Comparison of ENCODE assay signal across 5 cellular contexts in the genomic region with DNA sequence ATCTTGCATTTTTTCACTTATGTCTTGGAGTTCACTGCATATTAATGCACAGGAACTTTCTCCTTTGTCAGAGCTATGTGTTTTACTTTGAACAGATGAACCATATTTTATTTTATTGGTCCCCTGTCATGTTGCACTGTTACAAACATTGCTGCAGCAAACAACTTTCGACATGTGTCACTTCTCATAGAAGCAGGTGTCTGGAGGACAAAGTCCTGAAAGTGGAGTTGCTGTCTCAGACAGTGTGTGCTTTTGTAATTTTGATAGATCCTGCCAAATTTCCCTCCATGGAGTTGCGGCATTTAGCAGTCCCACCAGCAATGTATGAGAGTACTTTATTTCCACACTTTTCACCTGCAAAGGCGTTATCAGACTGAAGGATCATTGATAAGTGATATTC. TPM values are rescaled to one million over a fixed set of nuclear protein-coding genes. Genes with fewer than 3 reads are reported as not detected.
A peak's percentile ranks its signal among the peaks of the same experiment; 100 is the strongest.
DNase-seq lines count a peak whose midpoint lies in the region; ATAC-seq, FAIRE-seq and TF ChIP-seq lines count a peak whose summit lies in the region.
"Not testable (repeated sequence)": the region's sequence is repeated elsewhere in the genome, so short reads cannot be mapped to it uniquely, and the experiment has no call there.

No MANE protein-coding gene starts in this region.

- POLR2A ChIA-PET in A549 (lab: Yijun Ruan, JAX); Panc1 (lab: Charles Lee); HepG2 (lab: Yijun Ruan, JAX): not testable (repeated sequence)

- not testable (repeated sequence) for H3K9ac ChIP-seq in HepG2 (ENCODE audit: insufficient read depth, low read depth, low read length)

- H3K4me3 ChIP-seq in A549; Panc1 (ENCODE audit: low read depth in 2 of 2, low read length in 2 of 2); HepG2 (replicated peaks in 1 of 3; ENCODE audit: insufficient read depth in 1 of 3, low read depth in 2 of 3, low read length in 3 of 3); right lobe of liver: not testable (repeated sequence)

- not testable (repeated sequence) for H3K9me3 ChIP-seq in A549; Panc1 (ENCODE audit: control insufficient read depth, insufficient read depth, low read depth, low read length); HepG2 (ENCODE audit: low read length); right lobe of liver

- not testable (repeated sequence) for ATAC-seq in A549, Panc1, HepG2
- ATAC-seq in left colon (peak; percentile 60), right lobe of liver (peak; percentile 90 to 93 (median 92))

- 89% methylated on average over 1 of the region's 3 CpGs for WGBS in A549 (ENCODE audit: missing lambda C conversion rate)
- WGBS in HepG2 (ENCODE audit: low lambda C conversion rate): 86% methylated on average over 1 of the region's 3 CpGs
- WGBS in right lobe of liver (ENCODE audit: insufficient coverage, low coverage, low lambda C conversion rate, missing lambda C conversion rate): 56% methylated on average over 1 of the region's 3 CpGs

- CTCF ChIA-PET in A549 (lab: Yijun Ruan, JAX); Panc1 (lab: Charles Lee); HepG2 (lab: Yijun Ruan, JAX; ENCODE audit: low intra/inter-chr PET ratio, low total read pairs): not testable (repeated sequence)

- intact Hi-C loops in Panc1 (cut with micrococcal nuclease; ENCODE audit: unreplicated experiment); left colon (cut with DNase I, micrococcal nuclease); HepG2 (cut with micrococcal nuclease; ENCODE audit: unreplicated experiment); right lobe of liver (cut with DNase I): not testable (repeated sequence)

- FAIRE-seq in A549 (lab: Jason Lieb, UNC): peak; percentile 32
- peak; percentile 80 for FAIRE-seq in HepG2 (lab: Jason Lieb, UNC)

- not testable (repeated sequence) for H4K20me1 ChIP-seq in HepG2 (ENCODE audit: insufficient read depth, low read length)

- TF ChIP-seq CTCF in A549 (IDR thresholded peaks at IDR 0.05); Panc1 (IDR thresholded peaks at IDR 0.05); HepG2 (CRISPR knock-in tag; IDR thresholded peaks at IDR 0.05); right lobe of liver (IDR thresholded peaks at IDR 0.05): not testable (repeated sequence)

- not testable (repeated sequence) for H3K27me3 ChIP-seq in Panc1 (ENCODE audit: control insufficient read depth, insufficient read depth, low read length); HepG2 (ENCODE audit: control insufficient read depth in 1 of 2, insufficient read depth in 2 of 2, low read length in 2 of 2); right lobe of liver

- TSS peak; percentile 4 for BruUV-seq in Panc1 (replicated peaks; lab: Mats Ljungman, UMichigan)
- BruUV-seq in HepG2 (replicated peaks; lab: Mats Ljungman, UMichigan): not testable (repeated sequence)

- not testable (repeated sequence) for H3K4me2 ChIP-seq in A549; HepG2 (ENCODE audit: low read depth, low read length)

- H3K4me1 ChIP-seq in A549; Panc1 (ENCODE audit: control insufficient read depth, insufficient read depth, low read length); HepG2 (ENCODE audit: insufficient read depth, low read length): not testable (repeated sequence)
- H3K4me1 ChIP-seq in right lobe of liver: peaks cover 0 to 13% (median 5%) of the 10 kb centered on the region in 4 donors

- H3K36me3 ChIP-seq in Panc1 (ENCODE audit: control insufficient read depth, insufficient read depth, low read length): not testable (repeated sequence)
- H3K36me3 ChIP-seq in HepG2 (replicated peaks in 1 of 2; ENCODE audit: control insufficient read depth in 1 of 2, insufficient read depth in 2 of 2, low read length in 2 of 2): peaks cover 6 to 47% of the 10 kb centered on the region in 2 experiments; a peak in 4 of 5 replicates
- peaks cover 0 to 64% (median 35%) of the 10 kb centered on the region in 4 donors for H3K36me3 ChIP-seq in right lobe of liver

- not testable (repeated sequence) for TF ChIP-seq POLR2A in A549 (IDR thresholded peaks at IDR 0.05; ENCODE audit: low read length); HepG2 (IDR thresholded peaks at IDR 0.05; ENCODE audit: insufficient read depth in 1 of 2, low read depth in 2 of 2, low read length in 2 of 2); right lobe of liver (IDR thresholded peaks at IDR 0.05)

- not testable (repeated sequence) for TF ChIP-seq RAD21 in A549 (conservative IDR thresholded peaks at IDR 0.05 in 1 of 2, IDR thresholded peaks at IDR 0.05 in 1 of 2); HepG2 (CRISPR knock-in tag; IDR thresholded peaks at IDR 0.05)

- in situ Hi-C loops in Panc1 (cut with HindIII; ENCODE audit: low pct_unique_long_range_greater_than_20kb, low sequenced_read_pairs); HepG2 (cut with HindIII; ENCODE audit: extremely low pct_ligation_motif_present, low pct_unique_long_range_greater_than_20kb): not testable (repeated sequence)

- not testable (repeated sequence) for DNase-seq in A549 (ENCODE audit: low read depth in 1 of 2, low spot score in 1 of 2); Panc1 (ENCODE audit: low read depth, low spot score); left colon; HepG2 (ENCODE audit: low spot score); right lobe of liver

- not testable (repeated sequence) for H3K79me2 ChIP-seq in HepG2 (ENCODE audit: insufficient read depth, low read length)

- not testable (repeated sequence) for TF ChIP-seq EP300 in A549 (IDR thresholded peaks at IDR 0.05); HepG2 (IDR thresholded peaks at IDR 0.05; ENCODE audit: low read depth in 2 of 2, low read length in 2 of 2); HepG2 (CRISPR knock-in tag; IDR thresholded peaks at IDR 0.05; ENCODE audit: borderline replicate concordance)

- not testable (repeated sequence) for H2AFZ ChIP-seq in HepG2 (ENCODE audit: low read length)

- not testable (repeated sequence) for H3K27ac ChIP-seq in A549; Panc1 (ENCODE audit: low read length); HepG2 (ENCODE audit: extremely low read length, insufficient read depth, low read length)
- peak overlapping the region in 1 of 3 donors; percentile 33 for H3K27ac ChIP-seq in right lobe of liver

RNA-seq across cellular contexts. Expression of a gene that starts 27.6 kb away (rescaled TPM):
- polyA plus RNA-seq in A549 (2011; rRNA removed) (73.9 and 97.2 TPM in 2 replicates), A549 (2017; fragmentation: RNase III; extraction: RNeasy Plus Mini Kit Qiagen cat#74134 plus additional on column Dnase treatment) (71.4 to 78.2 TPM (median 71.7 TPM) in 3 replicates), HepG2 (2011; rRNA removed) (123 and 133 TPM in 2 replicates)
- 34.3 and 40.0 TPM in 2 replicates for polyA plus RNA-seq in A549 (2012; cell fraction: cytosol; rRNA removed)
- 31.9 and 52.8 TPM in 2 replicates for polyA plus RNA-seq in A549 (2012; cell fraction: nucleus; rRNA removed)
- 82.8 and 95.5 TPM in 2 replicates for polyA minus RNA-seq in A549 (2011; rRNA and poly(A)+ RNA removed)
- total RNA-seq in Panc1 (2021; ENCODE audit: unreplicated experiment) (103 TPM), left colon (100 to 1,000 TPM; 203 to 244 TPM), HepG2 (2016; rRNA removed; fragmentation: Illumina TruSeq; extraction: Trizol) (169 and 249 TPM in 2 replicates), right lobe of liver (100 to 1,000 TPM in 4 of 6 experiments, 10 to 100 TPM in 2; 78.8 to 144 (median 111) TPM)
- 73.7 TPM for polyA plus RNA-seq in Panc1 (2012; ENCODE audit: insufficient read length)
- 29.3 and 30.1 TPM in 2 replicates for total RNA-seq in HepG2 (2016; cell fraction: cytosol; rRNA removed; fragmentation: Illumina TruSeq; extraction: Trizol; ENCODE audit: low read depth)
- 167 and 227 TPM in 2 replicates for total RNA-seq in HepG2 (2016; cell fraction: insoluble cytoplasmic fraction; rRNA removed; fragmentation: Illumina TruSeq; extraction: Trizol)
- 76.3 and 82.8 TPM in 2 replicates for total RNA-seq in HepG2 (2016; cell fraction: membrane; rRNA removed; fragmentation: Illumina TruSeq; extraction: Trizol)
- 116 and 122 TPM in 2 replicates for total RNA-seq in HepG2 (2016; cell fraction: nucleus; rRNA removed; fragmentation: Illumina TruSeq; extraction: Trizol)
- polyA plus RNA-seq in HepG2 (2011; cell fraction: cytosol; rRNA removed): 73.0 and 84.6 TPM in 2 replicates
- 157 and 195 TPM in 2 replicates for polyA plus RNA-seq in HepG2 (2011; cell fraction: nucleus; rRNA removed)
- polyA plus RNA-seq in HepG2 (2012): 92.3 and 114 TPM in 2 replicates
- polyA plus RNA-seq in HepG2 (2016; cell fraction: cytosol; fragmentation: Illumina TruSeq; extraction: Trizol; ENCODE audit: low read depth): 11.7 and 12.8 TPM in 2 replicates
- 160 and 180 TPM in 2 replicates for polyA plus RNA-seq in HepG2 (2016; cell fraction: insoluble cytoplasmic fraction; fragmentation: Illumina TruSeq; extraction: Trizol; ENCODE audit: low read depth)
- 34.7 and 36.5 TPM in 2 replicates for polyA plus RNA-seq in HepG2 (2016; cell fraction: membrane; fragmentation: Illumina TruSeq; extraction: Trizol; ENCODE audit: low read depth)
- 194 and 214 TPM in 2 replicates for polyA plus RNA-seq in HepG2 (2016; cell fraction: nucleus; fragmentation: Illumina TruSeq; extraction: Trizol; ENCODE audit: insufficient read depth, low read depth)
- 160 and 261 TPM in 2 replicates for polyA minus RNA-seq in HepG2 (2011; rRNA and poly(A)+ RNA removed; ENCODE audit: low replicate concordance)
- 82.4 and 91.4 TPM in 2 replicates for polyA minus RNA-seq in HepG2 (2011; cell fraction: cytosol; rRNA and poly(A)+ RNA removed)
- polyA minus RNA-seq in HepG2 (2011; cell fraction: nucleus; rRNA and poly(A)+ RNA removed): 115 and 127 TPM in 2 replicates

RNA-seq across cellular contexts. Expression of a gene that starts 53.4 kb away (rescaled TPM):
- 44.1 and 48.2 TPM in 2 replicates for polyA plus RNA-seq in A549 (2011; rRNA removed)
- 31.4 and 36.2 TPM in 2 replicates for polyA plus RNA-seq in A549 (2012; cell fraction: cytosol; rRNA removed)
- polyA plus RNA-seq in A549 (2012; cell fraction: nucleus; rRNA removed): 12.1 and 16.7 TPM in 2 replicates
- 38.8 to 45.5 TPM (median 42.1 TPM) in 3 replicates for polyA plus RNA-seq in A549 (2017; fragmentation: RNase III; extraction: RNeasy Plus Mini Kit Qiagen cat#74134 plus additional on column Dnase treatment)
- 54.8 and 70.2 TPM in 2 replicates for polyA minus RNA-seq in A549 (2011; rRNA and poly(A)+ RNA removed)
- total RNA-seq in Panc1 (2021; ENCODE audit: unreplicated experiment): 71.5 TPM
- polyA plus RNA-seq in Panc1 (2012; ENCODE audit: insufficient read length): 52.9 TPM
- total RNA-seq in left colon: 10 to 100 TPM; 27.4 to 36.0 TPM
- total RNA-seq in HepG2 (2016; rRNA removed; fragmentation: Illumina TruSeq; extraction: Trizol): 41.8 and 58.3 TPM in 2 replicates
- 386 and 399 TPM in 2 replicates for total RNA-seq in HepG2 (2016; cell fraction: cytosol; rRNA removed; fragmentation: Illumina TruSeq; extraction: Trizol; ENCODE audit: low read depth)
- 38.1 and 61.2 TPM in 2 replicates for total RNA-seq in HepG2 (2016; cell fraction: insoluble cytoplasmic fraction; rRNA removed; fragmentation: Illumina TruSeq; extraction: Trizol)
- 288 and 302 TPM in 2 replicates for total RNA-seq in HepG2 (2016; cell fraction: membrane; rRNA removed; fragmentation: Illumina TruSeq; extraction: Trizol)
- total RNA-seq in HepG2 (2016; cell fraction: nucleus; rRNA removed; fragmentation: Illumina TruSeq; extraction: Trizol): 23.6 and 28.1 TPM in 2 replicates
- polyA plus RNA-seq in HepG2 (2011; rRNA removed): 103 and 135 TPM in 2 replicates
- polyA plus RNA-seq in HepG2 (2011; cell fraction: cytosol; rRNA removed): 76.3 and 86.4 TPM in 2 replicates
- 51.6 and 57.1 TPM in 2 replicates for polyA plus RNA-seq in HepG2 (2011; cell fraction: nucleus; rRNA removed)
- 58.2 and 65.1 TPM in 2 replicates for polyA plus RNA-seq in HepG2 (2012)
- polyA plus RNA-seq in HepG2 (2016; cell fraction: cytosol; fragmentation: Illumina TruSeq; extraction: Trizol; ENCODE audit: low read depth): 580 and 583 TPM in 2 replicates
- polyA plus RNA-seq in HepG2 (2016; cell fraction: insoluble cytoplasmic fraction; fragmentation: Illumina TruSeq; extraction: Trizol; ENCODE audit: low read depth): 56.0 and 59.7 TPM in 2 replicates
- 344 and 370 TPM in 2 replicates for polyA plus RNA-seq in HepG2 (2016; cell fraction: membrane; fragmentation: Illumina TruSeq; extraction: Trizol; ENCODE audit: low read depth)
- 59.0 and 59.9 TPM in 2 replicates for polyA plus RNA-seq in HepG2 (2016; cell fraction: nucleus; fragmentation: Illumina TruSeq; extraction: Trizol; ENCODE audit: insufficient read depth, low read depth)
- polyA minus RNA-seq in HepG2 (2011; rRNA and poly(A)+ RNA removed; ENCODE audit: low replicate concordance): 45.2 and 119 TPM in 2 replicates
- 55.7 and 63.7 TPM in 2 replicates for polyA minus RNA-seq in HepG2 (2011; cell fraction: cytosol; rRNA and poly(A)+ RNA removed)
- polyA minus RNA-seq in HepG2 (2011; cell fraction: nucleus; rRNA and poly(A)+ RNA removed): 36.7 and 38.4 TPM in 2 replicates
- 10 to 100 TPM; 14.7 to 30.0 (median 16.8) TPM for total RNA-seq in right lobe of liver
